22 cellular contexts compared by ENCODE assay signal in genomic region chr18:30139631-30140287, GRCh38.
"Had no signal": no experiment of that assay in that cellular context is flagged by ENCODE, and none has a peak within 500 bp of the region (broad histone marks: within the 10 kb centered on the region; RNA-seq: fewer than 3 reads in every experiment).

No MANE protein-coding gene starts in this region.

- H3K4me3 ChIP-seq: colonic mucosa, esophagus muscularis mucosa, heart right ventricle, lower lobe of right lung, mucosa of descending colon, right lobe of liver, thoracic aorta, tibial nerve had no signal

- H3K9me3 ChIP-seq: colonic mucosa, neutrophil, right lobe of liver, thoracic aorta had no signal

- H2AFZ ChIP-seq: parathyroid adenoma had no signal

- H3K79me2 ChIP-seq: parathyroid adenoma had no signal

- H3K27ac ChIP-seq: colonic mucosa, esophagus muscularis mucosa, heart right ventricle, lower lobe of right lung, neutrophil, parathyroid adenoma, right lobe of liver, thoracic aorta, tibial nerve had no signal

- H3K27me3 ChIP-seq: colonic mucosa, esophagus muscularis mucosa, heart right ventricle, neutrophil, right lobe of liver, tibial nerve had no signal

- ATAC-seq: heart right ventricle; left ventricle myocardium superior; lower lobe of right lung; mucosa of descending colon; natural killer cell treated with Interleukin-12 subunit alpha and Interleukin-12 subunit beta and Interleukin-15 and Interleukin-18, amount 100 ng/mL, for 72 hours; right lobe of liver; stimulated activated naive B cell treated with anti-CD40 and anti-IgM and Interleukin-4, amounts not matched to agents 10 μg/mL and 1 μg/mL and 100 μg/mL, for 72 hours had no signal

- H3K36me3 ChIP-seq: colonic mucosa, esophagus muscularis mucosa, heart right ventricle, lower lobe of right lung, neutrophil, right lobe of liver, thoracic aorta, tibial nerve had no signal

- H3K9ac ChIP-seq: parathyroid adenoma had no signal

- H3K4me1 ChIP-seq: colonic mucosa, esophagus muscularis mucosa, heart right ventricle, lower lobe of right lung, parathyroid adenoma, right lobe of liver, tibial nerve had no signal

- DNase-seq: colonic mucosa; effector CD8-positive, alpha-beta T cell; foreskin melanocyte; glutamatergic neuron; heart right ventricle; hypothalamus; immature natural killer cell; left ventricle myocardium superior; lower lobe of right lung; mucosa of descending colon; naive B cell; right lobe of liver; small intestine; stimulated activated CD4-positive, alpha-beta T cell treated with anti-CD3 and anti-CD28 coated beads, Interleukin-15, amount 100 ng/mL, for 24 hours; stimulated activated CD4-positive, alpha-beta T cell treated with anti-CD3 and anti-CD28 coated beads, Interleukin-2, amount 100 ng/mL, for 48 hours; stimulated activated naive B cell treated with anti-CD40 and anti-IgM and Interleukin-4, amounts not matched to agents 10 μg/mL and 1 μg/mL and 100 μg/mL, for 72 hours had no signal
